8 cellular contexts compared by ENCODE assay signal in the genomic region with DNA sequence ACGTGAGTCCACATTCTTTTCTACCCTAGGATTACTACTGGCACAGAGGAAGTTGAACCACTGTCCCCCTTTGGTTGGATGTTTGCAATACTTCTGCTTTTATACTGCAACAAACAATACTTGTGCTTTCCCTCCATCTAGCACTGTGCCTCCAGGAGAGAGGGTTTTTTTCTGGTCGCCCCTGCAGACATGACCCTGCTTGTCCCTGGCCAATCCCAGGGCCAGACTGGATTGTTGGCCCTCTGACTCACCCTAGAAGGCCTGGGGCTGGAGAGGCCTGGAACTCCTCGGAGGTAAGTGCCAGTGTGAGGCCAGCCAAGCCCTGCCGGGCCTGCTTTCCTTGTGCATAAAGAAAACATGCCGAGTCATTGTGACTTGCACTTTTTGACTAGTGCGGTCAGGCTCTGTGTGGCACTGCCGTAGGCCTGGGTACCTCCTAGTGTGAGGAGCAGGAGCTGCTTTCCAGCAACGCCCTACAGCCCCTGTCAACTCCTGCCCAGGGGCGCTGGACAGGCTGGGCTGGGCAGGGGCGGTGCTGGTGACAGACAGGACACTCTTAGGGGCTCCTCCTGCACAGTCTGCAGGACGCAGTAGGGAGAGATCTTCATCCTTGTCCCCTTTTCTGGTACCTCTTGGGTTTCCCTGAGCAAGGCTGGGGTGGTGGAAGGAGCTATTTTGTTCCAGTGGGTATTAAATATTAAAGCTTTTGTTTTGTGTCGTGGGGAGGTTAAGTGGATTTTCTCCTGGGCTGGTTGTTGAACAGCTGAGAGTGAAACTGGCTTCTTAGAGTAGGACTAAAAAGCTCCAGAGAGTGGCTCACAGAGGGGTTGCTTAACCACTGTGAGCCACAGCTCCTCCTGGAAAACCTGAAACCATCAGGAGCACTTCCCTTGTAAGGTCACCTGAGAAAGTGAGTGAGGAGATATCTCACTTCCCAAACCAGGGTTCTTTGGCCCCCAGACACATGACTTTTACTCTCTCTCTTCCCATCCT. TPM values are rescaled to one million over a fixed set of nuclear protein-coding genes. Genes with fewer than 3 reads are reported as not detected.
DNase-seq lines count a peak whose midpoint lies in the region; ATAC-seq and TF ChIP-seq lines count a peak whose summit lies in the region.

No MANE protein-coding gene starts in this region.

- peak; percentile 100 for DNase-seq in Caki2 (ENCODE audit: low read depth)
- DNase-seq in GM23248 = peak; percentile 98
- peak; percentile 96 for DNase-seq in MV-4-11 (lab: John Stamatoyannopoulos, UW)
- peak; percentile 73 for DNase-seq in epidermal melanocyte (ENCODE audit: insufficient read length, low spot score)
- DNase-seq in mesendoderm = peak; percentile 100
- DNase-seq in thoracic aorta (ENCODE audit: low spot score) = peak; percentile 88
- DNase-seq in effector memory CD4-positive, alpha-beta T cell = no peak

- H3K9me3 ChIP-seq in GM23248 (ENCODE audit: low read depth) (no peaks in the 10 kb centered on the region), thoracic aorta (no peaks in the 10 kb centered on the region)
- no peaks in the 10 kb centered on the region for H3K9me3 ChIP-seq in effector memory CD4-positive, alpha-beta T cell (ENCODE audit: control insufficient read depth, low read length)

- H3K18ac ChIP-seq in mesendoderm (ENCODE audit: low read length) = peak overlapping the region; percentile 75

- no peaks in the 10 kb centered on the region for H3K9me3 Mint-ChIP-seq in T-helper 1 cell treated with Interleukin-12 subunit alpha and Interleukin-12 subunit beta and Interleukin-4 antibody, amounts not matched to agents 30 μg/mL and 1 μg/mL, for 36 hours

- H3K4me1 ChIP-seq in GM23248 (ENCODE audit: insufficient read depth) (peaks cover 15% of the 10 kb centered on the region), mesendoderm (ENCODE audit: control insufficient read depth, low read depth, low read length) (no peaks in the 10 kb centered on the region), thoracic aorta (ENCODE audit: control insufficient read depth in 1 of 2, low read depth in 2 of 2) (peaks cover 14 to 24% of the 10 kb centered on the region in 2 donors)
- peaks cover 3% of the 10 kb centered on the region for H3K4me1 ChIP-seq in effector memory CD4-positive, alpha-beta T cell (ENCODE audit: control insufficient read depth, insufficient read depth, low read length, poor library complexity, severe bottlenecking)

- peak overlapping the region; percentile 81 for H3K27ac Mint-ChIP-seq in T-helper 1 cell treated with Interleukin-12 subunit alpha and Interleukin-12 subunit beta and Interleukin-4 antibody, amounts not matched to agents 30 μg/mL and 1 μg/mL, for 36 hours

- H3K79me2 ChIP-seq in GM23248 (ENCODE audit: insufficient read depth) (no peaks in the 10 kb centered on the region), mesendoderm (ENCODE audit: control insufficient read depth, insufficient read depth, low read length) (no peaks in the 10 kb centered on the region)

- H3K4me3 ChIP-seq in GM23248 = 0 out of 2 replicates have a peak overlapping the region, but pooled peaks have one; percentile 17
- no peak overlapping the region for H3K4me3 ChIP-seq in mesendoderm (ENCODE audit: low read length)
- H3K4me3 ChIP-seq in thoracic aorta = peak overlapping the region; percentile 31
- no peak overlapping the region for H3K4me3 ChIP-seq in effector memory CD4-positive, alpha-beta T cell (ENCODE audit: insufficient read depth, low read depth, low read length, poor library complexity, severe bottlenecking)

- H2BK15ac ChIP-seq in mesendoderm (replicated peaks; ENCODE audit: low read depth) = no peak overlapping the region

- H2BK120ac ChIP-seq in mesendoderm (ENCODE audit: low read depth, low read length) = peak overlapping the region; percentile 50

- no peak for TF ChIP-seq CTCF in thoracic aorta (IDR thresholded peaks at IDR 0.05)

- peak overlapping the region; percentile 95 for H2BK5ac ChIP-seq in mesendoderm (ENCODE audit: low read length)

- H3K9ac ChIP-seq in GM23248 (peak overlapping the region; percentile 88), mesendoderm (ENCODE audit: low read length) (peak overlapping the region; percentile 36)

- peak overlapping the region; percentile 99 for H3K27ac ChIP-seq in GM23248
- H3K27ac ChIP-seq in mesendoderm (ENCODE audit: low read depth, low read length) = peak overlapping the region; percentile 85
- H3K27ac ChIP-seq in thoracic aorta = peak overlapping the region; percentile 89 to 93
- H3K27ac ChIP-seq in effector memory CD4-positive, alpha-beta T cell (ENCODE audit: insufficient read depth, low read length, poor library complexity, severe bottlenecking) = no peak overlapping the region

- peak overlapping the region; percentile 81 for H2AFZ ChIP-seq in GM23248

- peak overlapping the region; percentile 82 for H3K4ac ChIP-seq in mesendoderm (ENCODE audit: low read depth, low read length)

- WGBS in GM23248 (ENCODE audit: low coverage in 1 of 2, low lambda C conversion rate in 2 of 2, missing lambda C conversion rate in 2 of 2), 2 experiments = 16 to 20% methylated on average over 12 of the region's 12 CpGs
- WGBS in mesendoderm (ENCODE audit: extremely low coverage, insufficient coverage, low lambda C conversion rate) = no CpG with 5 or more reads among the region's 12 CpGs

- H3K4me1 Mint-ChIP-seq in T-helper 1 cell treated with Interleukin-12 subunit alpha and Interleukin-12 subunit beta and Interleukin-4 antibody, amounts not matched to agents 30 μg/mL and 1 μg/mL, for 36 hours (ENCODE audit: low read depth) = peaks cover 14% of the 10 kb centered on the region

- ATAC-seq in thoracic aorta (ENCODE audit: insufficient number of reproducible peaks, low FRiP score, low read depth) = peak; percentile 100

- H3K27me3 Mint-ChIP-seq in T-helper 1 cell treated with Interleukin-12 subunit alpha and Interleukin-12 subunit beta and Interleukin-4 antibody, amounts not matched to agents 30 μg/mL and 1 μg/mL, for 36 hours (ENCODE audit: low read depth) = no peaks in the 10 kb centered on the region

- H3K4me3 Mint-ChIP-seq in T-helper 1 cell treated with Interleukin-12 subunit alpha and Interleukin-12 subunit beta and Interleukin-4 antibody, amounts not matched to agents 30 μg/mL and 1 μg/mL, for 36 hours = no peak overlapping the region

- peaks cover 6% of the 10 kb centered on the region for H3K36me3 Mint-ChIP-seq in T-helper 1 cell treated with Interleukin-12 subunit alpha and Interleukin-12 subunit beta and Interleukin-4 antibody, amounts not matched to agents 30 μg/mL and 1 μg/mL, for 36 hours (ENCODE audit: low read depth)

- in situ Hi-C loops in Caki2 (cut with HindIII; ENCODE audit: low pct_unique_long_range_greater_than_20kb, low sequenced_read_pairs) = no loop called here
- in situ Hi-C loops in GM23248 (cut with MboI) = no loop called here

- H3K9me2 ChIP-seq in GM23248 (ENCODE audit: insufficient read depth) = no peaks in the 10 kb centered on the region

- no peaks in the 10 kb centered on the region for H4K20me1 ChIP-seq in GM23248 (ENCODE audit: insufficient read depth)

- H3K79me1 ChIP-seq in mesendoderm (ENCODE audit: low read length) = no peaks in the 10 kb centered on the region

- no peak overlapping the region for H2AK5ac ChIP-seq in mesendoderm (ENCODE audit: low read length)

- H4K8ac ChIP-seq in mesendoderm (ENCODE audit: low read depth, low read length) = no peak overlapping the region

- peak overlapping the region; percentile 85 for H3K56ac ChIP-seq in mesendoderm (ENCODE audit: low read length)

- H4K5ac ChIP-seq in mesendoderm (ENCODE audit: low read length) = peak overlapping the region; percentile 50

- H3K36me3 ChIP-seq in GM23248 (ENCODE audit: low read depth) (no peaks in the 10 kb centered on the region), mesendoderm (ENCODE audit: control insufficient read depth, insufficient read depth, low read length) (no peaks in the 10 kb centered on the region), thoracic aorta (no peaks in the 10 kb centered on the region)
- no peaks in the 10 kb centered on the region for H3K36me3 ChIP-seq in effector memory CD4-positive, alpha-beta T cell (ENCODE audit: control insufficient read depth, insufficient read depth, low read length)

- H3K23ac ChIP-seq in mesendoderm (ENCODE audit: low read length) = peak overlapping the region; percentile 26

- H3K27me3 ChIP-seq in GM23248 (replicated peaks; ENCODE audit: insufficient read depth) (no peaks in the 10 kb centered on the region), mesendoderm (ENCODE audit: insufficient read depth, low read length, poor library complexity) (no peaks in the 10 kb centered on the region), thoracic aorta (replicated peaks; ENCODE audit: insufficient read depth) (no peaks in the 10 kb centered on the region)
- no peaks in the 10 kb centered on the region for H3K27me3 ChIP-seq in effector memory CD4-positive, alpha-beta T cell (replicated peaks; ENCODE audit: control insufficient read depth, insufficient read depth, low read length, poor library complexity, severe bottlenecking)

- peaks cover 13% of the 10 kb centered on the region; the same call in 1 of the 2 replicates for H3F3A ChIP-seq in GM23248 (ENCODE audit: insufficient read depth)

- peak overlapping the region; percentile 41 for H3K4me2 ChIP-seq in GM23248 (ENCODE audit: unreplicated experiment)
- H3K4me2 ChIP-seq in mesendoderm (ENCODE audit: low read length) = no peak overlapping the region

RNA-seq across cellular contexts. Expression of a gene that starts 14.4 kb away (rescaled TPM):
- total RNA-seq in Caki2 (2014; rRNA removed; shearing (Covaris generic); ENCODE audit: low replicate concordance) = 2,344 and 2,977 TPM in 2 replicates
- 239 and 256 TPM in 2 replicates for total RNA-seq in GM23248 (2014; rRNA removed; shearing (Covaris generic))
- 129 and 134 TPM in 2 replicates for polyA plus RNA-seq in GM23248 (2016; fragmentation: Nextera tagmentation; extraction: Ambion mirVana)
- polyA plus RNA-seq in mesendoderm (2013, experiment 1 of 2) = 502 TPM
- polyA plus RNA-seq in mesendoderm (2013, experiment 2 of 2) = 522 TPM
- total RNA-seq in thoracic aorta = 100 to 1,000 TPM; 138 to 240 TPM

Comparison
In these comparisons a context has a peak if more than half of its experiments do, and no peak if none do; other contexts are left out.
1. DNase-seq: peak in Caki2 (single experiment), GM23248 (single experiment), MV-4-11 (single experiment), epidermal melanocyte (single experiment), mesendoderm (single experiment) and thoracic aorta (single experiment); none in effector memory CD4-positive, alpha-beta T cell (0 of 3).
2. H3K4me3 ChIP-seq: peak in GM23248 (single experiment) and thoracic aorta (single experiment); none in mesendoderm (single experiment) and effector memory CD4-positive, alpha-beta T cell (single experiment).